Comparison of ENCODE assay signal across 8 cellular contexts in genomic region chr1:8858112-8858668, GRCh38. TPM values are rescaled to one million over a fixed set of nuclear protein-coding genes. Genes with fewer than 3 reads are reported as not detected.
DNase-seq lines count a peak whose midpoint lies in the region; ATAC-seq and TF ChIP-seq lines count a peak whose summit lies in the region.

No MANE protein-coding gene starts in this region.

- H3K4me3 ChIP-seq in breast epithelium (no peak overlapping the region), aorta (ENCODE audit: low read length in 2 of 2) (no peak overlapping the region)

- H3K9me3 ChIP-seq in breast epithelium (no peaks in the 10 kb centered on the region), aorta (ENCODE audit: control insufficient read depth, low read length) (no peaks in the 10 kb centered on the region)

- WGBS in aorta, 2 donors: 7% methylated on average over 2 of the region's 2 CpGs

- H3K27me3 ChIP-seq in breast epithelium: no peaks in the 10 kb centered on the region
- no peaks in the 10 kb centered on the region for H3K27me3 ChIP-seq in aorta (ENCODE audit: control insufficient read depth in 1 of 2, insufficient read depth in 2 of 2, low read length in 1 of 2)

- CTCF ChIA-PET in MCF 10A (lab: Yijun Ruan, JAX): interaction anchor here (0.7 to 6.3 kb wide), 10 partner anchors 9 to 299 kb away, joined by 3 to 59 read pairs (median 5); no protein-coding TSS in a partner anchor
- CTCF ChIA-PET in GM10248 (lab: Yijun Ruan, JAX): interaction anchor here (0.9 to 6.3 kb wide), 14 partner anchors 8 to 279 kb away, joined by 3 to 89 read pairs (median 5); no protein-coding TSS in a partner anchor

- no peak for TF ChIP-seq POLR2A in breast epithelium (IDR thresholded peaks at IDR 0.05)

- TF ChIP-seq CTCF in MCF 10A (IDR thresholded peaks at IDR 0.05; ENCODE audit: unreplicated experiment) (no peak), breast epithelium (IDR thresholded peaks at IDR 0.05) (no peak), GM10248 (IDR thresholded peaks at IDR 0.05; ENCODE audit: control extremely low read depth, extremely low read depth, low read depth, missing control alignments) (no peak)

- POLR2A ChIA-PET in MCF 10A (lab: Yijun Ruan, JAX): interaction anchor here (0.6 to 4.7 kb wide), 14 partner anchors 8 to 599 kb away, joined by 3 to 30 read pairs (median 6); partner anchors contain the start of genes ENO1 and RERE
- POLR2A ChIA-PET in GM10248 (lab: Yijun Ruan, JAX): interaction anchor here (0.6 to 1.5 kb wide), 7 partner anchors 9 to 1098 kb away, joined by 3 to 6 read pairs (median 4); partner anchors contain the start of gene ENO1

- no peak overlapping the region for H3K4me3 Mint-ChIP-seq in MCF 10A (ENCODE audit: unreplicated experiment)
- H3K4me3 Mint-ChIP-seq in activated T-helper 2 cell treated with anti-CD3 and anti-CD28 coated beads, Interferon-gamma antibody, Interleukin-2, Interleukin-4, amounts not matched to agents 10 μg/mL and 5 μg/mL and 100 μg/mL, durations not matched to agents 14 hours and 24 hours and 36 hours (ENCODE audit: low read depth): no peak overlapping the region

- H3K36me3 ChIP-seq in breast epithelium: peaks cover 15% of the 10 kb centered on the region
- H3K36me3 ChIP-seq in aorta (ENCODE audit: control insufficient read depth in 1 of 2, insufficient read depth in 2 of 2, low read length in 1 of 2): peaks cover under 1 to 6% of the 10 kb centered on the region in 2 donors

- H3K27me3 Mint-ChIP-seq in MCF 10A (ENCODE audit: insufficient read depth, unreplicated experiment): no peaks in the 10 kb centered on the region
- no peaks in the 10 kb centered on the region for H3K27me3 Mint-ChIP-seq in activated T-helper 2 cell treated with anti-CD3 and anti-CD28 coated beads, Interferon-gamma antibody, Interleukin-2, Interleukin-4, amounts not matched to agents 10 μg/mL and 5 μg/mL and 100 μg/mL, durations not matched to agents 14 hours and 24 hours and 36 hours (ENCODE audit: low read depth)

- ATAC-seq in aorta (ENCODE audit: low FRiP score) (peak; percentile 51), GM21447 (IDR thresholded peaks at IDR 0.05; ENCODE audit: unreplicated experiment) (no peak)

- no TSS peak for BruUV-seq in MCF 10A (replicated peaks; lab: Mats Ljungman, UMichigan)

- H3K36me3 Mint-ChIP-seq in MCF 10A (ENCODE audit: insufficient read depth, unreplicated experiment): peaks cover 59% of the 10 kb centered on the region
- peaks cover 69% of the 10 kb centered on the region for H3K36me3 Mint-ChIP-seq in activated T-helper 2 cell treated with anti-CD3 and anti-CD28 coated beads, Interferon-gamma antibody, Interleukin-2, Interleukin-4, amounts not matched to agents 10 μg/mL and 5 μg/mL and 100 μg/mL, durations not matched to agents 14 hours and 24 hours and 36 hours (ENCODE audit: low read depth)

- intact Hi-C loops in MCF 10A (cut with micrococcal nuclease) (loop anchor here (5.0 kb wide), 1 partner anchor 129 kb away; no protein-coding TSS in a partner anchor), breast epithelium (cut with DNase I; ENCODE audit: low total_unique reads) (no loop called here), aorta (cut with DNase I) (loop anchor here in 1 of 2 donors (5.0 kb wide), 1 partner anchor 129 kb away; no protein-coding TSS in a partner anchor)
- intact Hi-C loops in activated T-helper 2 cell treated with anti-CD3 and anti-CD28 coated beads, Interferon-gamma antibody, Interleukin-2, Interleukin-4, amounts not matched to agents 10 μg/mL and 5 μg/mL and 100 μg/mL, durations not matched to agents 14 hours and 24 hours and 36 hours (cut with micrococcal nuclease): loop anchor here (2.0 kb wide), 1 partner anchor 17 kb away; no protein-coding TSS in a partner anchor

- H3K9me3 Mint-ChIP-seq in MCF 10A (ENCODE audit: unreplicated experiment): no peaks in the 10 kb centered on the region
- no peaks in the 10 kb centered on the region for H3K9me3 Mint-ChIP-seq in activated T-helper 2 cell treated with anti-CD3 and anti-CD28 coated beads, Interferon-gamma antibody, Interleukin-2, Interleukin-4, amounts not matched to agents 10 μg/mL and 5 μg/mL and 100 μg/mL, durations not matched to agents 14 hours and 24 hours and 36 hours

- H3K27ac ChIP-seq in breast epithelium (peak overlapping the region in 1 of 2 donors; percentile 66), aorta (ENCODE audit: low read depth in 1 of 2, low read length in 2 of 2) (peak overlapping the region in 1 of 2 donors; percentile 32)

- DNase-seq in MCF 10A (ENCODE audit: unreplicated experiment) (no peak), breast epithelium (ENCODE audit: low spot score in 2 of 2) (no peak), islet precursor cell (peak; percentile 89), aorta (no peak), GM10248 (ENCODE audit: extremely low spot score) (no peak)
- no peak for DNase-seq in activated T-helper 2 cell treated with anti-CD3 and anti-CD28 coated beads, Interferon-gamma antibody, Interleukin-2, Interleukin-4, amounts not matched to agents 10 μg/mL and 5 μg/mL and 100 μg/mL, durations not matched to agents 14 hours and 24 hours and 36 hours (ENCODE audit: low spot score)
- DNase-seq in effector CD4-positive, alpha-beta T cell: no peak

- H3K4me1 ChIP-seq in breast epithelium (no peaks in the 10 kb centered on the region), aorta (ENCODE audit: control insufficient read depth in 1 of 2, insufficient read depth in 2 of 2, low read length in 2 of 2) (peaks cover 0 to 2% of the 10 kb centered on the region in 2 donors)

- H3K4me1 Mint-ChIP-seq in MCF 10A (ENCODE audit: insufficient read depth, unreplicated experiment): no peaks in the 10 kb centered on the region
- H3K4me1 Mint-ChIP-seq in activated T-helper 2 cell treated with anti-CD3 and anti-CD28 coated beads, Interferon-gamma antibody, Interleukin-2, Interleukin-4, amounts not matched to agents 10 μg/mL and 5 μg/mL and 100 μg/mL, durations not matched to agents 14 hours and 24 hours and 36 hours (ENCODE audit: low read depth): peaks cover 33% of the 10 kb centered on the region

- H3K27ac Mint-ChIP-seq in MCF 10A (ENCODE audit: low read depth, unreplicated experiment): peak overlapping the region; percentile 66
- peak overlapping the region; percentile 52 for H3K27ac Mint-ChIP-seq in activated T-helper 2 cell treated with anti-CD3 and anti-CD28 coated beads, Interferon-gamma antibody, Interleukin-2, Interleukin-4, amounts not matched to agents 10 μg/mL and 5 μg/mL and 100 μg/mL, durations not matched to agents 14 hours and 24 hours and 36 hours

RNA-seq across cellular contexts. Expression of gene ENO1, which starts 20.3 kb away (rescaled TPM):
- 2,592 and 2,811 TPM in 2 replicates for total RNA-seq in MCF 10A (2022)
- total RNA-seq in breast epithelium: 100 to 1,000 TPM; 400 to 717 (median 589) TPM
- total RNA-seq in activated T-helper 2 cell treated with anti-CD3 and anti-CD28 coated beads, Interferon-gamma antibody, Interleukin-2, Interleukin-4, amounts not matched to agents 10 μg/mL and 5 μg/mL and 100 μg/mL, durations not matched to agents 14 hours and 24 hours and 36 hours: 3,630 and 3,637 TPM in 2 replicates
- 100 to 1,000 TPM; 542 to 688 TPM for total RNA-seq in aorta
- 100 to 1,000 TPM; 333 to 514 TPM for polyA plus RNA-seq in aorta

RNA-seq across cellular contexts. Expression of gene RERE, which starts 40.8 kb away (rescaled TPM):
- total RNA-seq in MCF 10A (2022) (36.8 and 48.4 TPM in 2 replicates), breast epithelium (100 to 1,000 TPM in 2 of 3 donors, 10 to 100 TPM in 1; 65.8 to 166 (median 123) TPM), aorta (100 to 1,000 TPM; 111 to 133 TPM)
- 139 and 154 TPM in 2 replicates for total RNA-seq in activated T-helper 2 cell treated with anti-CD3 and anti-CD28 coated beads, Interferon-gamma antibody, Interleukin-2, Interleukin-4, amounts not matched to agents 10 μg/mL and 5 μg/mL and 100 μg/mL, durations not matched to agents 14 hours and 24 hours and 36 hours
- polyA plus RNA-seq in aorta: 10 to 100 TPM; 26.8 to 54.4 TPM
